In genomic region chr19:11479470-11480080, GRCh38 we compare ENCODE assay signal across 1 cellular context.
A peak's percentile ranks its signal among the peaks of the same experiment; 100 is the strongest.
TF ChIP-seq lines count a peak whose summit lies in the region.

No MANE protein-coding gene starts in this region.

TF ChIP-seq in GM12878, 131 proteins besides CTCF, POLR2A, EP300 and RAD21:
- TF ChIP-seq REST (IDR thresholded peaks at IDR 0.05; ENCODE audit: low read depth, low read length) = peak; percentile 82
- no peak for TF ChIP-seq RBBP5 (conservative IDR thresholded peaks at IDR 0.05)
- TF ChIP-seq, protein P1, sequence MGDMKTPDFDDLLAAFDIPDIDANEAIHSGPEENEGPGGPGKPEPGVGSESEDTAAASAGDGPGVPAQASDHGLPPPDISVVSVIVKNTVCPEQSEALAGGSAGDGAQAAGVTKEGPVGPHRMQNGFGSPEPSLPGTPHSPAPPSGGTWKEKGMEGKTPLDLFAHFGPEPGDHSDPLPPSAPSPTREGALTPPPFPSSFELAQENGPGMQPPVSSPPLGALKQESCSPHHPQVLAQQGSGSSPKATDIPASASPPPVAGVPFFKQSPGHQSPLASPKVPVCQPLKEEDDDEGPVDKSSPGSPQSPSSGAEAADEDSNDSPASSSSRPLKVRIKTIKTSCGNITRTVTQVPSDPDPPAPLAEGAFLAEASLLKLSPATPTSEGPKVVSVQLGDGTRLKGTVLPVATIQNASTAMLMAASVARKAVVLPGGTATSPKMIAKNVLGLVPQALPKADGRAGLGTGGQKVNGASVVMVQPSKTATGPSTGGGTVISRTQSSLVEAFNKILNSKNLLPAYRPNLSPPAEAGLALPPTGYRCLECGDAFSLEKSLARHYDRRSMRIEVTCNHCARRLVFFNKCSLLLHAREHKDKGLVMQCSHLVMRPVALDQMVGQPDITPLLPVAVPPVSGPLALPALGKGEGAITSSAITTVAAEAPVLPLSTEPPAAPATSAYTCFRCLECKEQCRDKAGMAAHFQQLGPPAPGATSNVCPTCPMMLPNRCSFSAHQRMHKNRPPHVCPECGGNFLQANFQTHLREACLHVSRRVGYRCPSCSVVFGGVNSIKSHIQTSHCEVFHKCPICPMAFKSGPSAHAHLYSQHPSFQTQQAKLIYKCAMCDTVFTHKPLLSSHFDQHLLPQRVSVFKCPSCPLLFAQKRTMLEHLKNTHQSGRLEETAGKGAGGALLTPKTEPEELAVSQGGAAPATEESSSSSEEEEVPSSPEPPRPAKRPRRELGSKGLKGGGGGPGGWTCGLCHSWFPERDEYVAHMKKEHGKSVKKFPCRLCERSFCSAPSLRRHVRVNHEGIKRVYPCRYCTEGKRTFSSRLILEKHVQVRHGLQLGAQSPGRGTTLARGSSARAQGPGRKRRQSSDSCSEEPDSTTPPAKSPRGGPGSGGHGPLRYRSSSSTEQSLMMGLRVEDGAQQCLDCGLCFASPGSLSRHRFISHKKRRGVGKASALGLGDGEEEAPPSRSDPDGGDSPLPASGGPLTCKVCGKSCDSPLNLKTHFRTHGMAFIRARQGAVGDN (IDR thresholded peaks at IDR 0.05) = no peak
